Comparison of ENCODE assay signal across 8 cellular contexts in genomic region chr4:176277162-176277904, GRCh38. TPM values are rescaled to one million over a fixed set of nuclear protein-coding genes. Genes with fewer than 3 reads are reported as not detected.
DNase-seq lines count a peak whose midpoint lies in the region; FAIRE-seq and TF ChIP-seq lines count a peak whose summit lies in the region.

No MANE protein-coding gene starts in this region.

- H3K9me3 Mint-ChIP-seq in H9: peaks cover 3% of the 10 kb centered on the region in 2 experiments; a peak in 1 of 5 replicates

- no peak overlapping the region for H3K9ac ChIP-seq in H9 (ENCODE audit: extremely low read depth, insufficient read length, low read length)
- no peak overlapping the region for H3K9ac ChIP-seq in MM.1S (ENCODE audit: low read length)
- no peak overlapping the region for H3K9ac ChIP-seq in SU-DHL-6 (ENCODE audit: low read length)

- H3K79me1 ChIP-seq in H9 (ENCODE audit: insufficient read depth, low read depth, low read length, poor library complexity, severe bottlenecking): no peaks in the 10 kb centered on the region

- no peak overlapping the region for H2BK20ac ChIP-seq in H9 (ENCODE audit: low read depth, low read length, poor library complexity, severe bottlenecking)

- TF ChIP-seq CTCF in H9 (conservative IDR thresholded peaks at IDR 0.05) (peak; percentile 67), MM.1S (IDR thresholded peaks at IDR 0.05; ENCODE audit: low read length) (peak; percentile 51), SU-DHL-6 (IDR thresholded peaks at IDR 0.05; ENCODE audit: insufficient read depth, low read length, poor library complexity, severe bottlenecking) (peak; percentile 37), epithelial cell of esophagus (IDR thresholded peaks at IDR 0.05; ENCODE audit: insufficient read depth, low read depth, low read length, missing control alignments) (peak; percentile 70)

- no peak overlapping the region for H2AK5ac ChIP-seq in H9 (ENCODE audit: insufficient read length, low read length)

- H4K91ac ChIP-seq in H9 (ENCODE audit: insufficient read length, low read depth, low read length): no peak overlapping the region

- H3K27me3 Mint-ChIP-seq in H9 (ENCODE audit: low read depth): no peaks in the 10 kb centered on the region

- no peaks in the 10 kb centered on the region for H3K9me2 ChIP-seq in MM.1S (replicated peaks; ENCODE audit: insufficient read depth, low read length)
- no peaks in the 10 kb centered on the region for H3K9me2 ChIP-seq in SU-DHL-6 (replicated peaks; ENCODE audit: insufficient read depth, low read length)

- H3F3A ChIP-seq in MM.1S (ENCODE audit: insufficient read depth, low read length) (no peaks in the 10 kb centered on the region), SU-DHL-6 (ENCODE audit: insufficient read depth) (no peaks in the 10 kb centered on the region)

- no peaks in the 10 kb centered on the region for H3K9me3 ChIP-seq in H9 (ENCODE audit: control insufficient read depth, low read depth, low read length)
- H3K9me3 ChIP-seq in MM.1S (replicated peaks; ENCODE audit: insufficient read depth, low read length): no peaks in the 10 kb centered on the region
- no peaks in the 10 kb centered on the region for H3K9me3 ChIP-seq in SU-DHL-6 (ENCODE audit: insufficient read depth, low read length)

- no peak overlapping the region for H2BK5ac ChIP-seq in H9 (ENCODE audit: insufficient read length, low read length)

- no peak for FAIRE-seq in urothelium cell line (lab: Jason Lieb, UNC)

- H4K8ac ChIP-seq in H9 (replicated peaks; ENCODE audit: insufficient read length, low read depth, low read length): no peak overlapping the region

- no peaks in the 10 kb centered on the region; a peak in 2 of 7 replicates for H3K36me3 Mint-ChIP-seq in H9 (ENCODE audit: insufficient read depth in 1 of 3, low read depth in 3 of 3)

- no CpG with 5 or more reads among the region's 13 CpGs for WGBS in H9 (ENCODE audit: extremely low coverage, insufficient read length, low lambda C conversion rate)

- no peak overlapping the region for H3K56ac ChIP-seq in H9 (ENCODE audit: insufficient read length, low read depth, low read length)

- H3K4me2 ChIP-seq in H9 (ENCODE audit: insufficient read depth, insufficient read length, low read length) (no peak overlapping the region), MM.1S (ENCODE audit: low read depth, low read length) (no peak overlapping the region), SU-DHL-6 (ENCODE audit: low read depth, low read length, poor library complexity, severe bottlenecking) (no peak overlapping the region)

- H2BK120ac ChIP-seq in H9 (ENCODE audit: low read depth, low read length, poor library complexity, severe bottlenecking): no peak overlapping the region

- H3K27ac ChIP-seq in H9 (ENCODE audit: insufficient read length, low read depth, low read length): no peak overlapping the region
- no peak overlapping the region for H3K27ac ChIP-seq in MM.1S (ENCODE audit: low read length)
- H3K27ac ChIP-seq in SU-DHL-6 (ENCODE audit: low read depth, low read length): no peak overlapping the region

- H3K27me3 ChIP-seq in H9 (ENCODE audit: insufficient read depth, low read length) (no peaks in the 10 kb centered on the region), MM.1S (replicated peaks; ENCODE audit: insufficient read depth, low read length) (no peaks in the 10 kb centered on the region), SU-DHL-6 (ENCODE audit: low read length) (no peaks in the 10 kb centered on the region)

- H2BK15ac ChIP-seq in H9 (ENCODE audit: low read depth, low read length): no peak overlapping the region

- no peaks in the 10 kb centered on the region; the same call in 1 of the 2 replicates for H3K4me1 ChIP-seq in H9 (ENCODE audit: insufficient read depth, low read length)
- H3K4me1 ChIP-seq in MM.1S (ENCODE audit: low read length): peaks cover 6% of the 10 kb centered on the region; the same call in 1 of the 2 replicates

- H3K23me2 ChIP-seq in H9 (ENCODE audit: insufficient read length, low read depth, low read length, poor library complexity, severe bottlenecking): no peaks in the 10 kb centered on the region

- peak; percentile 14 for DNase-seq in activated CD8-positive, alpha-beta memory T cell treated with anti-CD3 and anti-CD28 coated beads, Interleukin-2, amount 50 U/mL, for 4 hours
- DNase-seq in activated CD8-positive, alpha-beta memory T cell treated with anti-CD3 and anti-CD28 coated beads for 24 hours: no peak
- DNase-seq in H9 (peak; percentile 66), MM.1S (peak; percentile 62), epithelial cell of esophagus (ENCODE audit: low read depth) (peak; percentile 70), mucosa of gallbladder (ENCODE audit: low spot score) (peak; percentile 67), urothelium cell line (ENCODE audit: low spot score) (peak; percentile 67)

- H3K14ac ChIP-seq in H9 (ENCODE audit: insufficient read depth, low read length): peak overlapping the region; percentile 85

- H2BK12ac ChIP-seq in H9 (ENCODE audit: insufficient read length, low read depth, low read length): no peak overlapping the region

- H3K4me3 Mint-ChIP-seq in H9: no peak overlapping the region

- H3K36me3 ChIP-seq in MM.1S (replicated peaks; ENCODE audit: insufficient read depth, low read length) (no peaks in the 10 kb centered on the region), SU-DHL-6 (ENCODE audit: low read length) (no peaks in the 10 kb centered on the region)

- no peaks in the 10 kb centered on the region for H4K20me1 ChIP-seq in H9 (ENCODE audit: control insufficient read depth, insufficient read depth, insufficient read length)
- H4K20me1 ChIP-seq in MM.1S (ENCODE audit: insufficient read depth, low read length): no peaks in the 10 kb centered on the region
- no peaks in the 10 kb centered on the region for H4K20me1 ChIP-seq in SU-DHL-6 (ENCODE audit: low read depth, low read length)

- peaks cover 10 to 13% of the 10 kb centered on the region in 2 experiments; a peak in 3 of 4 replicates for H3K4me1 Mint-ChIP-seq in H9

- H3K4me3 ChIP-seq in MM.1S (ENCODE audit: low read length): no peak overlapping the region
- H3K4me3 ChIP-seq in SU-DHL-6 (ENCODE audit: insufficient read depth, low read length, poor library complexity, severe bottlenecking): no peak overlapping the region
- H3K4me3 ChIP-seq in epithelial cell of esophagus (ENCODE audit: low read length): no peak overlapping the region

- no peak overlapping the region for H4K5ac ChIP-seq in H9 (ENCODE audit: insufficient read length, low read depth, low read length)

- peak overlapping the region; percentile 78 for H2AFZ ChIP-seq in H9 (ENCODE audit: low read length)
- no peak overlapping the region for H2AFZ ChIP-seq in MM.1S (ENCODE audit: low read length)
- H2AFZ ChIP-seq in SU-DHL-6 (ENCODE audit: low read depth, low read length, severe bottlenecking): no peak overlapping the region

- H3K18ac ChIP-seq in H9 (ENCODE audit: insufficient read length, low read depth, low read length): no peak overlapping the region

- H3K23ac ChIP-seq in H9 (ENCODE audit: insufficient read length, low read depth, low read length): no peak overlapping the region

- H3T11ph ChIP-seq in H9 (ENCODE audit: low read length): no peak overlapping the region

- no peak overlapping the region for H3K4ac ChIP-seq in H9 (ENCODE audit: low read depth, low read length)

- H3K79me2 ChIP-seq in H9 (ENCODE audit: insufficient read depth, low read length) (no peaks in the 10 kb centered on the region), MM.1S (ENCODE audit: low read length) (no peaks in the 10 kb centered on the region), SU-DHL-6 (ENCODE audit: insufficient read depth, low read length) (no peaks in the 10 kb centered on the region)

- peak overlapping the region in 1 of 3 experiments; percentile 11; a peak in 3 of 7 replicates for H3K27ac Mint-ChIP-seq in H9

RNA-seq across cellular contexts. Expression of gene ASB5, which starts 8.3 kb away (rescaled TPM):
- total RNA-seq in H9 (2021) (not detected in 2 replicates), mucosa of gallbladder (4.5 TPM)

RNA-seq across cellular contexts. Expression of gene SPCS3, which starts 42.4 kb away (rescaled TPM):
- 109 and 113 TPM in 2 replicates for total RNA-seq in H9 (2021)
- 151 TPM for total RNA-seq in mucosa of gallbladder
